Comparison of ENCODE assay signal across 23 cellular contexts in genomic region chr16:78988361-78988992, GRCh38.
DNase-seq lines count a peak whose midpoint lies in the region; TF ChIP-seq lines count a peak whose summit lies in the region.
"Had no signal": no experiment of that assay in that cellular context is flagged by ENCODE, and none has a peak within 500 bp of the region (broad histone marks: within the 10 kb centered on the region; RNA-seq: fewer than 3 reads in every experiment).

No MANE protein-coding gene starts in this region.

- H3K4me2 ChIP-seq in neural progenitor cell: peak overlapping the region; percentile 8

- H3K4me1 ChIP-seq in neural progenitor cell: peaks cover 17% of the 10 kb centered on the region
- H3K4me1 ChIP-seq: stomach had no signal

- no peaks in the 10 kb centered on the region for H3K79me2 ChIP-seq in neural progenitor cell (ENCODE audit: low read depth)

- H3K27ac Mint-ChIP-seq in MCF 10A (ENCODE audit: low read depth, unreplicated experiment) (peak overlapping the region; percentile 3), neural progenitor cell (no peak overlapping the region)

- H4K20me1 ChIP-seq in neural progenitor cell (ENCODE audit: low read depth): no peaks in the 10 kb centered on the region

- H3K9me3 Mint-ChIP-seq in MCF 10A (ENCODE audit: unreplicated experiment) (no peaks in the 10 kb centered on the region), neural progenitor cell (peaks cover 8% of the 10 kb centered on the region)

- no peaks in the 10 kb centered on the region for H3K27me3 Mint-ChIP-seq in MCF 10A (ENCODE audit: insufficient read depth, unreplicated experiment)
- peaks cover 2% of the 10 kb centered on the region for H3K27me3 Mint-ChIP-seq in neural progenitor cell (ENCODE audit: insufficient read depth, low read depth)

- H3K27ac ChIP-seq in neural progenitor cell: no peak overlapping the region
- H3K27ac ChIP-seq: SK-N-MC, stomach had no signal

- in situ Hi-C loops in KBM-7 (cut with MboI; ENCODE audit: low pct_unique_long_range_greater_than_20kb, low sequenced_read_pairs): no loop called here

- peak; percentile 62 for DNase-seq in Daoy (ENCODE audit: low read depth)
- DNase-seq in KBM-7: peak; percentile 23
- no peak for DNase-seq in MCF 10A (ENCODE audit: unreplicated experiment)
- DNase-seq in neural progenitor cell (ENCODE audit: low spot score): peak; percentile 60
- no peak for DNase-seq in NCI-H1048 (lab: John Stamatoyannopoulos, UW)
- no peak for DNase-seq in EL
- DNase-seq in activated CD4-positive, alpha-beta T cell treated with anti-CD3 and anti-CD28 coated beads for 48 hours: no peak
- DNase-seq: activated CD4-positive, alpha-beta T cell treated with anti-CD3 and anti-CD28 coated beads for 4 hours; activated effector memory CD4-positive, alpha-beta T cell treated with Interleukin-2 at 50 U/mL for 16 hours; AML-193; caudate nucleus; GF-D8; glutamatergic neuron; naive B cell; NCI-H187; NCI-H510A treated with DMSO at 0.1 percent for 48 hours; posterior cingulate gyrus; stimulated activated CD4-positive, alpha-beta T cell treated with anti-CD3 and anti-CD28 coated beads, Interleukin-2, amount 100 ng/mL, for 24 hours; stomach; T1000 had no signal

- CTCF ChIA-PET in MCF 10A (lab: Yijun Ruan, JAX): interaction anchor here (0.5 to 0.6 kb wide), 2 partner anchors 1095 to 1533 kb away, joined by 3 to 4 read pairs; no protein-coding TSS in a partner anchor

- H3K9ac ChIP-seq in neural progenitor cell: no peak overlapping the region

- H3K36me3 ChIP-seq in neural progenitor cell: no peaks in the 10 kb centered on the region
- H3K36me3 ChIP-seq: stomach had no signal

- H3K36me3 Mint-ChIP-seq in MCF 10A (ENCODE audit: insufficient read depth, unreplicated experiment): peaks cover 8% of the 10 kb centered on the region
- no peaks in the 10 kb centered on the region for H3K36me3 Mint-ChIP-seq in neural progenitor cell

- H2AFZ ChIP-seq in neural progenitor cell (replicated peaks): peak overlapping the region; percentile 27

- no peak for TF ChIP-seq CTCF in MCF 10A (IDR thresholded peaks at IDR 0.05; ENCODE audit: unreplicated experiment)
- TF ChIP-seq CTCF in neural progenitor cell (IDR thresholded peaks at IDR 0.05): peak; percentile 39

- H3K27me3 ChIP-seq in neural progenitor cell: no peaks in the 10 kb centered on the region
- H3K27me3 ChIP-seq: stomach had no signal

- H3K9me3 ChIP-seq in neural progenitor cell (ENCODE audit: low read depth): no peaks in the 10 kb centered on the region

- no peaks in the 10 kb centered on the region for H3F3A ChIP-seq in neural progenitor cell (ENCODE audit: low read depth)

- no peak overlapping the region for H3K4me3 ChIP-seq in neural progenitor cell
- H3K4me3 ChIP-seq: GM12878, lung, SK-N-MC, stomach had no signal

- H3K4me3 Mint-ChIP-seq in MCF 10A (ENCODE audit: unreplicated experiment): no peak overlapping the region
- no peak overlapping the region for H3K4me3 Mint-ChIP-seq in neural progenitor cell

- POLR2A ChIA-PET in MCF 10A (lab: Yijun Ruan, JAX): interaction anchor here (1.1 kb wide), 1 partner anchor 13 kb away, joined by 3 read pairs; no protein-coding TSS in a partner anchor

- intact Hi-C loops in MCF 10A (cut with micrococcal nuclease): no loop called here

- no TSS peak for BruUV-seq in MCF 10A (replicated peaks; lab: Mats Ljungman, UMichigan)

- H3K4me1 Mint-ChIP-seq in MCF 10A (ENCODE audit: insufficient read depth, unreplicated experiment) (no peaks in the 10 kb centered on the region), neural progenitor cell (peaks cover 21% of the 10 kb centered on the region)

Comparison
In these comparisons a context has a peak if more than half of its experiments do, and no peak if none do; other contexts are left out.
1. DNase-seq: peak in Daoy (single experiment), KBM-7 (single experiment) and neural progenitor cell (single experiment); none in MCF 10A (single experiment), NCI-H1048 (single experiment), EL (single experiment) and activated CD4-positive, alpha-beta T cell treated with anti-CD3 and anti-CD28 coated beads for 48 hours (single experiment).